10 cellular contexts compared by ENCODE assay signal in genomic region chr17:42895185-42895555, GRCh38. TPM values are rescaled to one million over a fixed set of nuclear protein-coding genes. Genes with fewer than 3 reads are reported as not detected.
DNase-seq lines count a peak whose midpoint lies in the region; ATAC-seq, FAIRE-seq and TF ChIP-seq lines count a peak whose summit lies in the region.
"Had no signal": no experiment of that assay in that cellular context is flagged by ENCODE, and none has a peak within 500 bp of the region (broad histone marks: within the 10 kb centered on the region; RNA-seq: fewer than 3 reads in every experiment).

No MANE protein-coding gene starts in this region.

- H2AK5ac ChIP-seq in mesendoderm (ENCODE audit: low read length), result no peak overlapping the region

- no peak overlapping the region for H3K56ac ChIP-seq in mesendoderm (ENCODE audit: low read length)

- H3K27ac Mint-ChIP-seq in GM23338, result no peak overlapping the region
- H3K27ac Mint-ChIP-seq: activated CD4-positive, alpha-beta memory T cell treated with anti-CD3 and anti-CD28 coated beads for 36 hours had no signal

- H3K9me2 ChIP-seq in GM23338 (ENCODE audit: insufficient read depth) (no peaks in the 10 kb centered on the region), OCI-LY7 (ENCODE audit: insufficient read depth, low read length) (no peaks in the 10 kb centered on the region)

- H3K79me1 ChIP-seq in mesendoderm (ENCODE audit: low read length), result no peaks in the 10 kb centered on the region

- H3K27ac ChIP-seq in GM23338 (ENCODE audit: low read depth) (no peak overlapping the region), stomach (peak overlapping the region; percentile 9 to 84 (median 70)), mesendoderm (ENCODE audit: low read depth, low read length) (no peak overlapping the region), OCI-LY7 (ENCODE audit: low read depth, low read length, poor library complexity, severe bottlenecking) (no peak overlapping the region)

- TF ChIP-seq CTCF in GM23338 (conservative IDR thresholded peaks at IDR 0.05; ENCODE audit: low read depth in 2 of 2), result no peak
- no peak for TF ChIP-seq CTCF in stomach (IDR thresholded peaks at IDR 0.05)
- TF ChIP-seq CTCF in OCI-LY7 (conservative IDR thresholded peaks at IDR 0.05; ENCODE audit: low read length), result no peak

- H3K23ac ChIP-seq in mesendoderm (ENCODE audit: low read length), result no peak overlapping the region

- no peak for TF ChIP-seq EP300 in stomach (IDR thresholded peaks at IDR 0.05)

- H3K4me1 ChIP-seq in GM23338 (ENCODE audit: insufficient read depth) (peaks cover 17% of the 10 kb centered on the region), stomach (peaks cover 35 to 55% (median 45%) of the 10 kb centered on the region in 4 donors), mesendoderm (ENCODE audit: control insufficient read depth, low read depth, low read length) (no peaks in the 10 kb centered on the region), OCI-LY7 (ENCODE audit: insufficient read depth, low read length, poor library complexity, severe bottlenecking) (peaks cover 6% of the 10 kb centered on the region)

- no peak overlapping the region for H4K8ac ChIP-seq in mesendoderm (ENCODE audit: low read depth, low read length)

- peak; percentile 71 for FAIRE-seq in islet of Langerhans (lab: Jason Lieb, UNC)
- FAIRE-seq: GM12878 had no signal

- H3K36me3 Mint-ChIP-seq in GM23338 (ENCODE audit: low read depth), result no peaks in the 10 kb centered on the region
- H3K36me3 Mint-ChIP-seq: activated CD4-positive, alpha-beta memory T cell treated with anti-CD3 and anti-CD28 coated beads for 36 hours had no signal

- POLR2A ChIA-PET in OCI-LY7 (lab: Charles Lee), result interaction anchor here (1.0 kb wide), 1 partner anchor 8 kb away, joined by 4 read pairs; no protein-coding TSS in a partner anchor

- H3K4me3 ChIP-seq in GM23338 (no peak overlapping the region), stomach (peak overlapping the region in 1 of 4 donors; percentile 5), mesendoderm (ENCODE audit: low read length) (no peak overlapping the region), OCI-LY7 (ENCODE audit: low read depth, low read length, poor library complexity, severe bottlenecking) (no peak overlapping the region)
- H3K4me3 ChIP-seq: GM12878 had no signal

- no peak overlapping the region for H3K4ac ChIP-seq in mesendoderm (ENCODE audit: low read depth, low read length)

- no peaks in the 10 kb centered on the region for H3K27me3 ChIP-seq in GM23338 (ENCODE audit: insufficient read depth)
- H3K27me3 ChIP-seq in stomach, result no peaks in the 10 kb centered on the region
- H3K27me3 ChIP-seq in mesendoderm (ENCODE audit: insufficient read depth, low read length, poor library complexity), result no peaks in the 10 kb centered on the region

- H2AFZ ChIP-seq in GM23338 (0 out of 2 replicates have a peak overlapping the region, but pooled peaks have one; percentile 56), OCI-LY7 (ENCODE audit: low read length) (no peak overlapping the region)

- BruUV-seq in OCI-LY7 (replicated peaks; lab: Mats Ljungman, UMichigan), result no TSS peak

- no peaks in the 10 kb centered on the region for H3F3A ChIP-seq in GM23338 (replicated peaks; ENCODE audit: low read depth)

- no peak overlapping the region for H2BK120ac ChIP-seq in mesendoderm (ENCODE audit: low read depth, low read length)

- WGBS in stomach, 5 donors, result 6 to 13% (median 8%) methylated on average over 2 of the region's 2 CpGs
- WGBS in mesendoderm (ENCODE audit: extremely low coverage, insufficient coverage, low lambda C conversion rate), result no CpG with 5 or more reads among the region's 2 CpGs

- no peak overlapping the region for H2BK15ac ChIP-seq in mesendoderm (replicated peaks; ENCODE audit: low read depth)

- peaks cover 2% of the 10 kb centered on the region; the same call in 1 of the 3 replicates for H3K9me3 Mint-ChIP-seq in GM23338
- H3K9me3 Mint-ChIP-seq: activated CD4-positive, alpha-beta memory T cell treated with anti-CD3 and anti-CD28 coated beads for 36 hours had no signal

- peaks cover 14% of the 10 kb centered on the region for H3K4me1 Mint-ChIP-seq in GM23338

- peaks cover 6% of the 10 kb centered on the region for H3K27me3 Mint-ChIP-seq in GM23338 (ENCODE audit: insufficient read depth, low read depth, poor library complexity)

- no peak overlapping the region for H2BK5ac ChIP-seq in mesendoderm (ENCODE audit: low read length)

- H3K9me3 ChIP-seq in stomach, result no peaks in the 10 kb centered on the region
- H3K9me3 ChIP-seq in OCI-LY7 (ENCODE audit: low read length), result no peaks in the 10 kb centered on the region

- no peak for ATAC-seq in GM23338
- ATAC-seq: GM12878 had no signal

- H3K4me2 ChIP-seq in GM23338 (no peak overlapping the region), mesendoderm (ENCODE audit: low read length) (no peak overlapping the region), OCI-LY7 (ENCODE audit: low read length) (no peak overlapping the region)

- TF ChIP-seq POLR2A in stomach (IDR thresholded peaks at IDR 0.05), result no peak

- no peak overlapping the region for H4K5ac ChIP-seq in mesendoderm (ENCODE audit: low read length)

- H3K79me2 ChIP-seq in GM23338 (replicated peaks; ENCODE audit: insufficient read depth) (no peaks in the 10 kb centered on the region), mesendoderm (ENCODE audit: control insufficient read depth, insufficient read depth, low read length) (no peaks in the 10 kb centered on the region), OCI-LY7 (ENCODE audit: insufficient read depth, low read depth, low read length) (no peaks in the 10 kb centered on the region)

- CTCF ChIA-PET in OCI-LY7 (lab: Charles Lee; ENCODE audit: unreplicated experiment), result no interaction called here

- intact Hi-C loops in stomach (cut with DNase I; ENCODE audit: low total_unique reads), result no loop called here
- intact Hi-C loops in OCI-LY7 (cut with micrococcal nuclease; ENCODE audit: unreplicated experiment), result no loop called here

- H3K4me3 Mint-ChIP-seq in GM23338, result no peak overlapping the region
- H3K4me3 Mint-ChIP-seq: activated CD4-positive, alpha-beta memory T cell treated with anti-CD3 and anti-CD28 coated beads for 36 hours had no signal

- H4K20me1 ChIP-seq in GM23338 (replicated peaks; ENCODE audit: insufficient read depth) (no peaks in the 10 kb centered on the region), OCI-LY7 (ENCODE audit: insufficient read depth, low read length) (no peaks in the 10 kb centered on the region)

- no peak overlapping the region for H3K9ac ChIP-seq in mesendoderm (ENCODE audit: low read length)

- DNase-seq in GM23338 (ENCODE audit: low spot score) (no peak), amniotic stem cell (lab: John Stamatoyannopoulos, UW) (peak; percentile 29), stomach (peak; percentile 72), mesendoderm (no peak), NCI-H345 (lab: John Stamatoyannopoulos, UW) (no peak), OCI-LY7 (ENCODE audit: low spot score) (no peak)
- DNase-seq in activated CD4-positive, alpha-beta T cell treated with anti-CD3 and anti-CD28 coated beads for 48 hours, result no peak
- DNase-seq: activated CD4-positive, alpha-beta memory T cell treated with anti-CD3 and anti-CD28 coated beads for 36 hours had no signal

- H3K36me3 ChIP-seq in GM23338 (ENCODE audit: insufficient read depth) (no peaks in the 10 kb centered on the region), stomach (no peaks in the 10 kb centered on the region), mesendoderm (ENCODE audit: control insufficient read depth, insufficient read depth, low read length) (no peaks in the 10 kb centered on the region), OCI-LY7 (ENCODE audit: insufficient read depth, low read length) (no peaks in the 10 kb centered on the region)

- H3K18ac ChIP-seq in mesendoderm (ENCODE audit: low read length), result no peak overlapping the region

TF ChIP-seq in GM23338, 12 proteins besides CTCF, POLR2A, EP300 and RAD21 (continues in another document):
- TF ChIP-seq STAT1 (IDR thresholded peaks at IDR 0.05; ENCODE audit: unreplicated experiment) (no peak), NANOG (IDR thresholded peaks at IDR 0.05; ENCODE audit: borderline replicate concordance) (no peak)

RNA-seq across cellular contexts. Expression of gene G6PC1, which starts 5.4 kb away (rescaled TPM):
- total RNA-seq in GM23338 (2014; rRNA removed; shearing (Covaris generic)), result not detected in 2 replicates
- not detected in 2 replicates for polyA plus RNA-seq in GM23338 (2016; fragmentation: Nextera tagmentation; extraction: Ambion mirVana)
- 1 to 10 TPM in 1 of 5 donors, not detected in 4; 4.0 TPM for total RNA-seq in stomach
- polyA plus RNA-seq in stomach, result not detected
- polyA plus RNA-seq in mesendoderm (2013, experiment 1 of 2), result not detected
- not detected for polyA plus RNA-seq in mesendoderm (2013, experiment 2 of 2)
- total RNA-seq in OCI-LY7 (2014; rRNA removed; shearing (Covaris generic)), result 0.85 and 1.1 TPM in 2 replicates
- 1.9 and 2.6 TPM in 2 replicates for total RNA-seq in OCI-LY7 (2022)
- total RNA-seq: activated CD4-positive, alpha-beta memory T cell treated with anti-CD3 and anti-CD28 coated beads for 36 hours; GM12878 had no signal
- polyA plus RNA-seq: GM12878 had no signal

RNA-seq across cellular contexts. Expression of gene AOC3, which starts 44.2 kb away (rescaled TPM):
- 1.4 and 1.6 TPM in 2 replicates for total RNA-seq in GM23338 (2014; rRNA removed; shearing (Covaris generic))
- polyA plus RNA-seq in GM23338 (2016; fragmentation: Nextera tagmentation; extraction: Ambion mirVana) (1.7 and 2.6 TPM in 2 replicates), stomach (10 to 100 TPM in 1 of 3 donors, 1 to 10 TPM in 2; 6.2 to 46.9 (median 9.3) TPM)
- total RNA-seq in stomach (10 to 100 TPM; 20.9 to 67.9 (median 42.0) TPM), OCI-LY7 (2022) (2.5 and 3.6 TPM in 2 replicates)
- polyA plus RNA-seq in mesendoderm (2013, experiment 1 of 2), result 0.56 TPM
- polyA plus RNA-seq in mesendoderm (2013, experiment 2 of 2), result 0.66 TPM
- total RNA-seq in OCI-LY7 (2014; rRNA removed; shearing (Covaris generic)), result 0.23 and 0.73 TPM in 2 replicates

RNA-seq across cellular contexts. Expression of gene AOC2, which starts 50.8 kb away (rescaled TPM):
- 5.7 and 5.8 TPM in 2 replicates for total RNA-seq in GM23338 (2014; rRNA removed; shearing (Covaris generic))
- polyA plus RNA-seq in GM23338 (2016; fragmentation: Nextera tagmentation; extraction: Ambion mirVana), result 2.0 and 2.1 TPM in 2 replicates
- 1 to 10 TPM in 1 of 5 donors, under 1 TPM in 2, not detected in 2; 0.87 to 3.0 (median 0.92) TPM for total RNA-seq in stomach
- under 1 TPM in 2 of 3 donors, not detected in 1; 0.50 to 0.55 TPM for polyA plus RNA-seq in stomach
- 1.0 TPM for polyA plus RNA-seq in mesendoderm (2013, experiment 1 of 2)
- polyA plus RNA-seq in mesendoderm (2013, experiment 2 of 2), result 1.0 TPM
- total RNA-seq in OCI-LY7 (2014; rRNA removed; shearing (Covaris generic)), result 2.0 and 3.3 TPM in 2 replicates
- total RNA-seq in OCI-LY7 (2022), result 5.0 and 5.4 TPM in 2 replicates

Comparison
In these comparisons a context has a peak if more than half of its experiments do, and no peak if none do; other contexts are left out.
1. DNase-seq: peak in amniotic stem cell (single experiment) and stomach (single experiment); none in GM23338 (single experiment), mesendoderm (single experiment), activated CD4-positive, alpha-beta T cell treated with anti-CD3 and anti-CD28 coated beads for 48 hours (single experiment), NCI-H345 (single experiment) and OCI-LY7 (single experiment).
2. H3K27ac ChIP-seq: peak in stomach (5 of 5); none in GM23338 (single experiment), mesendoderm (single experiment) and OCI-LY7 (single experiment).